1 cellular context compared by ENCODE assay signal in the genomic region with DNA sequence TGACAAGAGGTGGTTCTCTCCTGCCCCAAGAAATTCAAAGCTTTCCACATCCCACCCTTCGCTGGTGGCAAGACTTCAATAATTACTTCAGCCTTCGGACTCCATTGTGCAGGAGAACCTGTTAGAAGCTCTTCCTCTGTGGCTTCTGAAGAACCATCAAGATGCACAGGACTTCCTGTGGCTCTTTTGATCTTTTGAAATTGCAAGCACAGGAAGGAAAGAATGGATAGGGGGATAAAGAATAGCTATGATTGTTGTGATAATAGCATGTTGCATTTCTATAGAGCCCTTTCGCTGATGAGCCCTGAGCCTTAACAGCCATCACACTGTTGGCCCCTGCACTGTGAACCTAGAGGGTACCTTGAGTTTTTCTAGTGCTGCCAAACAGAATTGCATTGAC.
TF ChIP-seq lines count a peak whose summit lies in the region.

No MANE protein-coding gene starts in this region.

TF ChIP-seq in liver, 16 proteins besides CTCF, POLR2A, EP300 and RAD21 (continued from another document):
- TF ChIP-seq, protein P1, sequence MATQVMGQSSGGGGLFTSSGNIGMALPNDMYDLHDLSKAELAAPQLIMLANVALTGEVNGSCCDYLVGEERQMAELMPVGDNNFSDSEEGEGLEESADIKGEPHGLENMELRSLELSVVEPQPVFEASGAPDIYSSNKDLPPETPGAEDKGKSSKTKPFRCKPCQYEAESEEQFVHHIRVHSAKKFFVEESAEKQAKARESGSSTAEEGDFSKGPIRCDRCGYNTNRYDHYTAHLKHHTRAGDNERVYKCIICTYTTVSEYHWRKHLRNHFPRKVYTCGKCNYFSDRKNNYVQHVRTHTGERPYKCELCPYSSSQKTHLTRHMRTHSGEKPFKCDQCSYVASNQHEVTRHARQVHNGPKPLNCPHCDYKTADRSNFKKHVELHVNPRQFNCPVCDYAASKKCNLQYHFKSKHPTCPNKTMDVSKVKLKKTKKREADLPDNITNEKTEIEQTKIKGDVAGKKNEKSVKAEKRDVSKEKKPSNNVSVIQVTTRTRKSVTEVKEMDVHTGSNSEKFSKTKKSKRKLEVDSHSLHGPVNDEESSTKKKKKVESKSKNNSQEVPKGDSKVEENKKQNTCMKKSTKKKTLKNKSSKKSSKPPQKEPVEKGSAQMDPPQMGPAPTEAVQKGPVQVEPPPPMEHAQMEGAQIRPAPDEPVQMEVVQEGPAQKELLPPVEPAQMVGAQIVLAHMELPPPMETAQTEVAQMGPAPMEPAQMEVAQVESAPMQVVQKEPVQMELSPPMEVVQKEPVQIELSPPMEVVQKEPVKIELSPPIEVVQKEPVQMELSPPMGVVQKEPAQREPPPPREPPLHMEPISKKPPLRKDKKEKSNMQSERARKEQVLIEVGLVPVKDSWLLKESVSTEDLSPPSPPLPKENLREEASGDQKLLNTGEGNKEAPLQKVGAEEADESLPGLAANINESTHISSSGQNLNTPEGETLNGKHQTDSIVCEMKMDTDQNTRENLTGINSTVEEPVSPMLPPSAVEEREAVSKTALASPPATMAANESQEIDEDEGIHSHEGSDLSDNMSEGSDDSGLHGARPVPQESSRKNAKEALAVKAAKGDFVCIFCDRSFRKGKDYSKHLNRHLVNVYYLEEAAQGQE (IDR thresholded peaks at IDR 0.05), result no peak
- TF ChIP-seq FOXA1 (IDR thresholded peaks at IDR 0.05) (no peak), HNF4A (conservative IDR thresholded peaks at IDR 0.05) (no peak), EGR1 (IDR thresholded peaks at IDR 0.05; ENCODE audit: low read depth in 2 of 2) (no peak), HNF4G (IDR thresholded peaks at IDR 0.05) (no peak), JUND (IDR thresholded peaks at IDR 0.05) (no peak), TAF1 (conservative IDR thresholded peaks at IDR 0.05) (no peak), YY1 (IDR thresholded peaks at IDR 0.05) (no peak)
- TF ChIP-seq, protein P2, sequence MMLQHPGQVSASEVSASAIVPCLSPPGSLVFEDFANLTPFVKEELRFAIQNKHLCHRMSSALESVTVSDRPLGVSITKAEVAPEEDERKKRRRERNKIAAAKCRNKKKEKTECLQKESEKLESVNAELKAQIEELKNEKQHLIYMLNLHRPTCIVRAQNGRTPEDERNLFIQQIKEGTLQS (IDR thresholded peaks at IDR 0.05), result no peak
- TF ChIP-seq, protein P3, sequence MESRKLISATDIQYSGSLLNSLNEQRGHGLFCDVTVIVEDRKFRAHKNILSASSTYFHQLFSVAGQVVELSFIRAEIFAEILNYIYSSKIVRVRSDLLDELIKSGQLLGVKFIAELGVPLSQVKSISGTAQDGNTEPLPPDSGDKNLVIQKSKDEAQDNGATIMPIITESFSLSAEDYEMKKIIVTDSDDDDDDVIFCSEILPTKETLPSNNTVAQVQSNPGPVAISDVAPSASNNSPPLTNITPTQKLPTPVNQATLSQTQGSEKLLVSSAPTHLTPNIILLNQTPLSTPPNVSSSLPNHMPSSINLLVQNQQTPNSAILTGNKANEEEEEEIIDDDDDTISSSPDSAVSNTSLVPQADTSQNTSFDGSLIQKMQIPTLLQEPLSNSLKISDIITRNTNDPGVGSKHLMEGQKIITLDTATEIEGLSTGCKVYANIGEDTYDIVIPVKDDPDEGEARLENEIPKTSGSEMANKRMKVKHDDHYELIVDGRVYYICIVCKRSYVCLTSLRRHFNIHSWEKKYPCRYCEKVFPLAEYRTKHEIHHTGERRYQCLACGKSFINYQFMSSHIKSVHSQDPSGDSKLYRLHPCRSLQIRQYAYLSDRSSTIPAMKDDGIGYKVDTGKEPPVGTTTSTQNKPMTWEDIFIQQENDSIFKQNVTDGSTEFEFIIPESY (IDR thresholded peaks at IDR 0.05), result no peak
TF ChIP-seq in liver: peak in this region for 0.
